Comparison of ENCODE assay signal across 30 cellular contexts in the genomic region with DNA sequence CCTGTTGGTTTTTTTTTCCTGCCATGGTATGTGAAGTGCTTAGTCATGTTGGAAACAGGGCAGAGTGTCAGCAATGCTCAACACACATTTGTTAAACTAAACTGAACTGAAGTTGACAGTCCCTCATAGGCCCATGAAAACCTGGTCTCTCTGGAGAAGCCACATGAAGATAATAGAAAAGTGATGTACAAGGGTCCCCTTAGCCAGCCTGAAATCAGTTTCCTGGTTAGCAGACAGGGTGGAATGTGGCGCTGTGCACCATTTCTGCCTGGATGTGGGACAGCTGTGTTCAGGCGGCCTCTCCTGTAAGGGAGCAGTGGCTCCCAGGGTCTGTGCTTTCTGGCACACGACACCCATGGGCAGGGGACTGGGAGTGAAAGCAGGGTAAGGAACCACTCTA. TPM values are rescaled to one million over a fixed set of nuclear protein-coding genes. Genes with fewer than 3 reads are reported as not detected.
DNase-seq lines count a peak whose midpoint lies in the region; FAIRE-seq and TF ChIP-seq lines count a peak whose summit lies in the region.
"Had no signal": no experiment of that assay in that cellular context is flagged by ENCODE, and none has a peak within 500 bp of the region (broad histone marks: within the 10 kb centered on the region; RNA-seq: fewer than 3 reads in every experiment).

No MANE protein-coding gene starts in this region.

- DNase-seq in AG04450 (ENCODE audit: low read depth, low spot score) (no peak), M059J (ENCODE audit: low read depth) (peak; percentile 22), H1 (ENCODE audit: low read depth in 1 of 2, low spot score in 2 of 2) (no peak), trophoblast cell (no peak), G401 (ENCODE audit: low spot score) (no peak), frontal cortex (ENCODE audit: low spot score in 2 of 2) (no peak), NCI-H524 (lab: John Stamatoyannopoulos, UW) (no peak)
- no peak for DNase-seq in activated CD4-positive, alpha-beta T cell treated with anti-CD3 and anti-CD28 coated beads, Interleukin-2, amount 10 ng/mL, durations not matched to agents 24 days and 14 days
- DNase-seq: activated CD4-positive, alpha-beta T cell treated with anti-CD3 and anti-CD28 coated beads for 1 hour; activated naive CD8-positive, alpha-beta T cell treated with anti-CD3 and anti-CD28 coated beads, Interleukin-2, amount 50 U/mL, for 24 hours; caudate nucleus; CD4-positive, CD25-positive, alpha-beta regulatory T cell; DMS79; effector CD4-positive, alpha-beta T cell; esophagus squamous epithelium; heart right ventricle; KG1; kidney; NCI-H1092; NCI-H2107; NCI-H526 treated with DMSO at 0.1 percent for 48 hours; psoas muscle; SIG-M5; T-helper 2 cell had no signal

- no peak for FAIRE-seq in H1 (lab: Jason Lieb, UNC)
- no peak for FAIRE-seq in frontal cortex (lab: Jason Lieb, UNC)
- FAIRE-seq: A549, kidney had no signal

- H2BK12ac ChIP-seq in H1 (ENCODE audit: low read depth, low read length), result no peak overlapping the region
- peak overlapping the region; percentile 19 for H2BK12ac ChIP-seq in trophoblast cell (ENCODE audit: low read length)

- TF ChIP-seq CTCF in AG04450 (IDR thresholded peaks at IDR 0.05; ENCODE audit: low read depth, low read length) (peak; percentile 35; the same call in 1 of the 2 replicates), H1 (IDR thresholded peaks at IDR 0.05; ENCODE audit: control extremely low read depth in 1 of 3, insufficient read depth in 1 of 3, low read depth in 1 of 3, low read length in 3 of 3) (peak in 2 of 3 experiments; percentile 45; a peak in 2 of 4 replicates)

- H3K36me3 Mint-ChIP-seq in activated CD4-positive, alpha-beta T cell treated with anti-CD3 and anti-CD28 coated beads, Interleukin-2, amount 10 ng/mL, durations not matched to agents 24 days and 14 days (ENCODE audit: low read depth), result no peaks in the 10 kb centered on the region
- H3K36me3 Mint-ChIP-seq: CD4-positive, CD25-positive, alpha-beta regulatory T cell; memory B cell; stimulated activated effector memory CD8-positive, alpha-beta T cell treated with anti-CD3 and anti-CD28 coated beads, Interleukin-12 subunit alpha, Interleukin-12 subunit beta, amount 100 ng/mL, for 72 hours had no signal

- no peaks in the 10 kb centered on the region for H3K79me2 ChIP-seq in H1 (ENCODE audit: control insufficient read depth in 1 of 2, insufficient read depth in 2 of 2, low read length in 2 of 2)
- no peaks in the 10 kb centered on the region for H3K79me2 ChIP-seq in trophoblast cell (ENCODE audit: control insufficient read depth, insufficient read depth, low read length, poor library complexity)

- H3K14ac ChIP-seq in H1 (ENCODE audit: insufficient read length) (no peak overlapping the region), trophoblast cell (ENCODE audit: low read length) (no peak overlapping the region)

- H3K4me3 ChIP-seq in AG04450 (ENCODE audit: low read depth, low read length), result no peak overlapping the region
- H3K4me3 ChIP-seq in H1 (ENCODE audit: extremely low read depth in 1 of 4, insufficient read depth in 2 of 4, low read depth in 3 of 4, low read length in 4 of 4), result no peak overlapping the region
- no peak overlapping the region for H3K4me3 ChIP-seq in trophoblast cell (ENCODE audit: low read depth, low read length)
- H3K4me3 ChIP-seq: A549, esophagus squamous epithelium, heart right ventricle, psoas muscle had no signal

- no peak overlapping the region for H2BK5ac ChIP-seq in H1 (ENCODE audit: low read depth, low read length)
- no peak overlapping the region for H2BK5ac ChIP-seq in trophoblast cell (ENCODE audit: low read depth, low read length, poor library complexity)

- peaks cover 18% of the 10 kb centered on the region for H3K27me3 Mint-ChIP-seq in activated CD4-positive, alpha-beta T cell treated with anti-CD3 and anti-CD28 coated beads, Interleukin-2, amount 10 ng/mL, durations not matched to agents 24 days and 14 days

- WGBS in H1 (ENCODE audit: extremely low coverage in 1 of 2, insufficient coverage in 1 of 2, insufficient read length in 1 of 2, insufficient replicate concordance in 2 of 2, low coverage in 1 of 2, low lambda C conversion rate in 2 of 2, missing lambda C conversion rate in 1 of 2), 2 experiments, result 79% methylated on average over 3 of the region's 3 CpGs; no CpG with 5 or more reads in 1 of the 2 experiments
- no CpG with 5 or more reads among the region's 3 CpGs for WGBS in trophoblast cell (ENCODE audit: extremely low coverage, insufficient coverage, insufficient read length)

- no peaks in the 10 kb centered on the region for H3K79me1 ChIP-seq in H1 (ENCODE audit: low read depth, low read length)
- no peaks in the 10 kb centered on the region for H3K79me1 ChIP-seq in trophoblast cell (ENCODE audit: low read length)

- no peak for TF ChIP-seq POLR2A in H1 (IDR thresholded peaks at IDR 0.05; ENCODE audit: control extremely low read depth in 1 of 2, low read depth in 2 of 2, low read length in 2 of 2)

- no peak overlapping the region for H3K27ac ChIP-seq in AG04450 (ENCODE audit: low read depth, low read length)
- H3K27ac ChIP-seq in H1 (ENCODE audit: low read depth, low read length), result no peak overlapping the region
- no peak overlapping the region for H3K27ac ChIP-seq in trophoblast cell (ENCODE audit: low read depth, low read length)
- H3K27ac ChIP-seq: heart right ventricle, HL-60, psoas muscle had no signal

- H3K4me1 Mint-ChIP-seq in activated CD4-positive, alpha-beta T cell treated with anti-CD3 and anti-CD28 coated beads, Interleukin-2, amount 10 ng/mL, durations not matched to agents 24 days and 14 days, result no peaks in the 10 kb centered on the region
- H3K4me1 Mint-ChIP-seq: CD4-positive, CD25-positive, alpha-beta regulatory T cell; memory B cell; stimulated activated effector memory CD8-positive, alpha-beta T cell treated with anti-CD3 and anti-CD28 coated beads, Interleukin-12 subunit alpha, Interleukin-12 subunit beta, amount 100 ng/mL, for 72 hours had no signal

- H3K4me2 ChIP-seq in H1 (ENCODE audit: insufficient read depth in 1 of 2, low read depth in 2 of 2, low read length in 2 of 2) (no peak overlapping the region), trophoblast cell (ENCODE audit: low read length) (no peak overlapping the region)
- H3K4me2 ChIP-seq: A549 had no signal

- H3K27ac Mint-ChIP-seq in activated CD4-positive, alpha-beta T cell treated with anti-CD3 and anti-CD28 coated beads, Interleukin-2, amount 10 ng/mL, durations not matched to agents 24 days and 14 days, result no peak overlapping the region
- H3K27ac Mint-ChIP-seq: activated naive CD8-positive, alpha-beta T cell treated with anti-CD3 and anti-CD28 coated beads, Interleukin-2, amount 50 U/mL, for 24 hours; memory B cell; stimulated activated effector memory CD8-positive, alpha-beta T cell treated with anti-CD3 and anti-CD28 coated beads, Interleukin-12 subunit alpha, Interleukin-12 subunit beta, amount 100 ng/mL, for 72 hours had no signal

- H3K23ac ChIP-seq in H1 (ENCODE audit: insufficient read length) (no peak overlapping the region), trophoblast cell (ENCODE audit: low read length) (no peak overlapping the region)

- no peak overlapping the region for H3K4ac ChIP-seq in H1 (replicated peaks; ENCODE audit: insufficient read length, low read depth, low read length)
- no peak overlapping the region for H3K4ac ChIP-seq in trophoblast cell (ENCODE audit: low read depth, low read length)

- intact Hi-C loops in activated CD4-positive, alpha-beta T cell treated with anti-CD3 and anti-CD28 coated beads, Interleukin-2, amount 10 ng/mL, durations not matched to agents 24 days and 14 days (cut with micrococcal nuclease), result no loop called here

- no peak overlapping the region for H2BK20ac ChIP-seq in H1 (ENCODE audit: low read length)

- no peak overlapping the region for H3K4me3 Mint-ChIP-seq in activated CD4-positive, alpha-beta T cell treated with anti-CD3 and anti-CD28 coated beads, Interleukin-2, amount 10 ng/mL, durations not matched to agents 24 days and 14 days
- H3K4me3 Mint-ChIP-seq: activated naive CD8-positive, alpha-beta T cell treated with anti-CD3 and anti-CD28 coated beads, Interleukin-2, amount 50 U/mL, for 24 hours; CD4-positive, CD25-positive, alpha-beta regulatory T cell; memory B cell; nephron; stimulated activated effector memory CD8-positive, alpha-beta T cell treated with anti-CD3 and anti-CD28 coated beads, Interleukin-12 subunit alpha, Interleukin-12 subunit beta, amount 100 ng/mL, for 72 hours had no signal

- H3K18ac ChIP-seq in H1 (ENCODE audit: extremely low read depth, low read length) (no peak overlapping the region), trophoblast cell (ENCODE audit: low read length) (no peak overlapping the region)

- H2AK5ac ChIP-seq in H1 (ENCODE audit: low read depth, low read length) (no peak overlapping the region), trophoblast cell (ENCODE audit: low read length) (no peak overlapping the region)

- POLR2A ChIA-PET in AG04450 (lab: Yijun Ruan, JAX), result no interaction called here
- POLR2A ChIA-PET in H1 (lab: Charles Lee; ENCODE audit: partially characterized antibody), result interaction anchor here (0.8 kb wide), 1 partner anchor 20 kb away, joined by 3 read pairs; no protein-coding TSS in a partner anchor

- no peak; a peak in 1 of 4 replicates for TF ChIP-seq RAD21 in H1 (IDR thresholded peaks at IDR 0.05 in 1 of 2, conservative IDR thresholded peaks at IDR 0.05 in 1 of 2; ENCODE audit: low read depth in 2 of 2, low read length in 2 of 2)

- no peak overlapping the region for H4K5ac ChIP-seq in H1 (ENCODE audit: insufficient read length, low read depth, low read length)

- no peak overlapping the region for H3K9ac ChIP-seq in H1 (replicated peaks in 1 of 4; ENCODE audit: extremely low read depth in 1 of 4, low read depth in 3 of 4, low read length in 3 of 4)
- no peak overlapping the region for H3K9ac ChIP-seq in trophoblast cell (ENCODE audit: low read length)

- H3K27me3 ChIP-seq in AG04450 (ENCODE audit: control insufficient read depth, insufficient read depth, low read length), result no peaks in the 10 kb centered on the region
- no peaks in the 10 kb centered on the region; a peak in 1 of 7 replicates for H3K27me3 ChIP-seq in H1 (replicated peaks in 1 of 4; ENCODE audit: control insufficient read depth in 3 of 4, extremely low read depth in 1 of 4, insufficient read depth in 3 of 4, low read length in 3 of 4)
- no peaks in the 10 kb centered on the region for H3K27me3 ChIP-seq in trophoblast cell (ENCODE audit: insufficient read depth, low read length)
- H3K27me3 ChIP-seq: esophagus squamous epithelium had no signal

- no peak overlapping the region for H2BK15ac ChIP-seq in H1 (ENCODE audit: low read length)

- no peaks in the 10 kb centered on the region for H3K9me3 Mint-ChIP-seq in activated CD4-positive, alpha-beta T cell treated with anti-CD3 and anti-CD28 coated beads, Interleukin-2, amount 10 ng/mL, durations not matched to agents 24 days and 14 days
- H3K9me3 Mint-ChIP-seq: activated naive CD8-positive, alpha-beta T cell treated with anti-CD3 and anti-CD28 coated beads, Interleukin-2, amount 50 U/mL, for 24 hours; CD4-positive, CD25-positive, alpha-beta regulatory T cell; stimulated activated effector memory CD8-positive, alpha-beta T cell treated with anti-CD3 and anti-CD28 coated beads, Interleukin-12 subunit alpha, Interleukin-12 subunit beta, amount 100 ng/mL, for 72 hours had no signal

- H4K20me1 ChIP-seq in H1 (replicated peaks in 1 of 2; ENCODE audit: control insufficient read depth in 1 of 2, insufficient read depth in 2 of 2, low read length in 2 of 2), result no peaks in the 10 kb centered on the region

- H2BK120ac ChIP-seq in H1 (replicated peaks; ENCODE audit: low read depth, low read length) (no peak overlapping the region), trophoblast cell (ENCODE audit: insufficient read depth, low read length, poor library complexity) (no peak overlapping the region)

- no peak overlapping the region for H4K12ac ChIP-seq in trophoblast cell (ENCODE audit: low read depth, low read length)

- no peak for TF ChIP-seq EP300 in H1 (IDR thresholded peaks at IDR 0.05; ENCODE audit: borderline replicate concordance in 1 of 2, low read depth in 2 of 2, low read length in 2 of 2)

- H4K91ac ChIP-seq in H1 (replicated peaks; ENCODE audit: insufficient read length, low read length) (no peak overlapping the region), trophoblast cell (ENCODE audit: low read depth, low read length) (no peak overlapping the region)

- no peaks in the 10 kb centered on the region for H3K36me3 ChIP-seq in H1 (ENCODE audit: control insufficient read depth in 2 of 4, insufficient read depth in 4 of 4, low read length in 3 of 4)
- H3K36me3 ChIP-seq in trophoblast cell (ENCODE audit: control insufficient read depth in 1 of 2, insufficient read depth in 2 of 2, low read length in 2 of 2), result no peaks in the 10 kb centered on the region
- H3K36me3 ChIP-seq: esophagus squamous epithelium, heart right ventricle had no signal

- H2AFZ ChIP-seq in H1 (ENCODE audit: low read length), result no peak overlapping the region
- H2AFZ ChIP-seq in trophoblast cell (ENCODE audit: insufficient read depth, low read length, poor library complexity), result no peak overlapping the region

- in situ Hi-C loops in G401 (cut with HindIII; ENCODE audit: low sequenced_read_pairs), result no loop called here

- no peak overlapping the region for H4K8ac ChIP-seq in H1 (ENCODE audit: extremely low read depth, insufficient read depth, low read length)
- no peak overlapping the region for H4K8ac ChIP-seq in trophoblast cell (ENCODE audit: low read depth, low read length)

- H3K9me3 ChIP-seq in AG04450 (ENCODE audit: control insufficient read depth, insufficient read depth, low read length) (no peaks in the 10 kb centered on the region), H1 (ENCODE audit: insufficient read depth in 2 of 2, low read depth in 1 of 2, low read length in 1 of 2) (no peaks in the 10 kb centered on the region), trophoblast cell (ENCODE audit: insufficient read depth, low read depth, low read length) (no peaks in the 10 kb centered on the region)
- H3K9me3 ChIP-seq: A549, esophagus squamous epithelium, heart right ventricle, psoas muscle had no signal

- peaks cover 0 to 3% (median 0%) of the 10 kb centered on the region in 4 experiments; a peak in 1 of 7 replicates for H3K4me1 ChIP-seq in H1 (replicated peaks in 1 of 4; ENCODE audit: control insufficient read depth in 3 of 4, insufficient read depth in 4 of 4, low read length in 3 of 4)
- peaks cover 4 to 8% of the 10 kb centered on the region in 2 experiments for H3K4me1 ChIP-seq in trophoblast cell (ENCODE audit: control insufficient read depth in 1 of 2, insufficient read depth in 2 of 2, low read length in 2 of 2)

- no peak overlapping the region for H3K56ac ChIP-seq in H1 (replicated peaks; ENCODE audit: insufficient read length, low read depth, low read length)

- CTCF ChIA-PET in AG04450 (lab: Charles Lee), result interaction anchor here (1.0 to 1.8 kb wide), 5 partner anchors 11 to 157 kb away, joined by 4 to 9 read pairs (median 5); a partner anchor contains a TSS
- CTCF ChIA-PET in H1 (lab: Charles Lee; ENCODE audit: partially characterized antibody), result interaction anchor here (0.6 to 4.7 kb wide), 18 partner anchors 10 to 169 kb away, joined by 3 to 28 read pairs (median 6); a partner anchor contains a TSS

- no peaks in the 10 kb centered on the region for H3K23me2 ChIP-seq in H1 (ENCODE audit: low read depth, low read length)

RNA-seq across cellular contexts. Expression of a gene that starts 9.9 kb away (rescaled TPM):
- polyA plus RNA-seq in AG04450 (2011; rRNA removed), result 6.4 and 8.9 TPM in 2 replicates
- 2.3 and 3.4 TPM in 2 replicates for polyA minus RNA-seq in AG04450 (2011; rRNA and poly(A)+ RNA removed)
- not detected in 2 replicates for total RNA-seq in M059J (2014; rRNA removed; shearing (Covaris generic))
- not detected in 2 replicates for total RNA-seq in H1 (2021; fragmentation: NEBNext Ultra II Directional; extraction: Animal tissue kit (Norgen Biotek cat#: 25700))
- polyA plus RNA-seq in H1 (2011; rRNA removed), result 0.57 and 1.0 TPM in 2 replicates
- 0.66 TPM for polyA plus RNA-seq in H1 (2011; cell fraction: cytosol; rRNA removed)
- 2.8 TPM for polyA plus RNA-seq in H1 (2011; cell fraction: nucleus; rRNA removed)
- 0.30 to 1.2 TPM (median 0.59 TPM) in 4 replicates for polyA plus RNA-seq in H1 (2012, experiment 1 of 2)
- 0.12 TPM for polyA plus RNA-seq in H1 (2012, experiment 2 of 2)
- polyA plus RNA-seq in H1 (2013, experiment 1 of 2), result 0.14 TPM
- 0.13 TPM for polyA plus RNA-seq in H1 (2013, experiment 2 of 2)
- polyA minus RNA-seq in H1 (2011; rRNA and poly(A)+ RNA removed), result 0.37 TPM in 1 of 2 replicates, not detected in the other
- polyA minus RNA-seq in H1 (2011; cell fraction: cytosol; rRNA and poly(A)+ RNA removed), result not detected
- not detected for polyA minus RNA-seq in H1 (2011; cell fraction: nucleus; rRNA and poly(A)+ RNA removed)
- not detected in 2 replicates for polyA plus RNA-seq in trophoblast cell (2013)
- total RNA-seq in G401 (2014; rRNA removed; shearing (Covaris generic)), result 1.3 TPM in 1 of 2 replicates, not detected in the other
- total RNA-seq in activated CD4-positive, alpha-beta T cell treated with anti-CD3 and anti-CD28 coated beads, Interleukin-2, amount 10 ng/mL, durations not matched to agents 24 days and 14 days, result not detected in 2 replicates
- not detected for total RNA-seq in frontal cortex
- total RNA-seq: CD4-positive, CD25-positive, alpha-beta regulatory T cell; OCI-LY7 had no signal
- polyA plus RNA-seq: CD4-positive, CD25-positive, alpha-beta regulatory T cell had no signal

RNA-seq across cellular contexts. Expression of a gene that starts 20.7 kb away (rescaled TPM):
- 0.04 and 0.09 TPM in 2 replicates for polyA plus RNA-seq in AG04450 (2011; rRNA removed)
- polyA minus RNA-seq in AG04450 (2011; rRNA and poly(A)+ RNA removed), result 0.13 TPM in 1 of 2 replicates, not detected in the other
- total RNA-seq in M059J (2014; rRNA removed; shearing (Covaris generic)), result not detected in 2 replicates
- not detected in 2 replicates for total RNA-seq in H1 (2021; fragmentation: NEBNext Ultra II Directional; extraction: Animal tissue kit (Norgen Biotek cat#: 25700))
- polyA plus RNA-seq in H1 (2011; rRNA removed), result not detected in 2 replicates
- polyA plus RNA-seq in H1 (2011; cell fraction: cytosol; rRNA removed), result not detected
- polyA plus RNA-seq in H1 (2011; cell fraction: nucleus; rRNA removed), result not detected
- polyA plus RNA-seq in H1 (2012, experiment 1 of 2), result not detected in 4 replicates
- not detected for polyA plus RNA-seq in H1 (2012, experiment 2 of 2)
- not detected for polyA plus RNA-seq in H1 (2013, experiment 1 of 2)
- polyA plus RNA-seq in H1 (2013, experiment 2 of 2), result not detected
- polyA minus RNA-seq in H1 (2011; rRNA and poly(A)+ RNA removed), result not detected in 2 replicates
- not detected for polyA minus RNA-seq in H1 (2011; cell fraction: cytosol; rRNA and poly(A)+ RNA removed)
- not detected for polyA minus RNA-seq in H1 (2011; cell fraction: nucleus; rRNA and poly(A)+ RNA removed)
- polyA plus RNA-seq in trophoblast cell (2013), result not detected in 2 replicates
- total RNA-seq in G401 (2014; rRNA removed; shearing (Covaris generic)), result 0.47 TPM in 1 of 2 replicates, not detected in the other
- total RNA-seq in activated CD4-positive, alpha-beta T cell treated with anti-CD3 and anti-CD28 coated beads, Interleukin-2, amount 10 ng/mL, durations not matched to agents 24 days and 14 days, result not detected in 2 replicates
- not detected for total RNA-seq in frontal cortex
- total RNA-seq: CD4-positive, CD25-positive, alpha-beta regulatory T cell; esophagus squamous epithelium; heart right ventricle; kidney; OCI-LY7 had no signal
- polyA plus RNA-seq: A549; CD4-positive, CD25-positive, alpha-beta regulatory T cell; heart right ventricle had no signal

RNA-seq across cellular contexts. Expression of a gene that starts 33.1 kb away (rescaled TPM):
- polyA plus RNA-seq in AG04450 (2011; rRNA removed), result not detected in 2 replicates
- polyA minus RNA-seq in AG04450 (2011; rRNA and poly(A)+ RNA removed), result not detected in 2 replicates
- not detected in 2 replicates for total RNA-seq in M059J (2014; rRNA removed; shearing (Covaris generic))
- not detected in 2 replicates for total RNA-seq in H1 (2021; fragmentation: NEBNext Ultra II Directional; extraction: Animal tissue kit (Norgen Biotek cat#: 25700))
- polyA plus RNA-seq in H1 (2011; rRNA removed), result not detected in 2 replicates
- polyA plus RNA-seq in H1 (2011; cell fraction: cytosol; rRNA removed), result 0.04 TPM
- 0.13 TPM for polyA plus RNA-seq in H1 (2011; cell fraction: nucleus; rRNA removed)
- 0.06 TPM in 1 of 4 replicates, not detected in the others for polyA plus RNA-seq in H1 (2012, experiment 1 of 2)
- polyA plus RNA-seq in H1 (2012, experiment 2 of 2), result not detected
- polyA plus RNA-seq in H1 (2013, experiment 1 of 2), result not detected
- polyA plus RNA-seq in H1 (2013, experiment 2 of 2), result not detected
- polyA minus RNA-seq in H1 (2011; rRNA and poly(A)+ RNA removed), result 0.03 and 0.05 TPM in 2 replicates
- polyA minus RNA-seq in H1 (2011; cell fraction: cytosol; rRNA and poly(A)+ RNA removed), result not detected
- polyA minus RNA-seq in H1 (2011; cell fraction: nucleus; rRNA and poly(A)+ RNA removed), result 0.50 TPM
- not detected in 2 replicates for polyA plus RNA-seq in trophoblast cell (2013)
- total RNA-seq in G401 (2014; rRNA removed; shearing (Covaris generic)), result not detected in 2 replicates
- 0.21 and 0.70 TPM in 2 replicates for total RNA-seq in activated CD4-positive, alpha-beta T cell treated with anti-CD3 and anti-CD28 coated beads, Interleukin-2, amount 10 ng/mL, durations not matched to agents 24 days and 14 days
- 1.6 TPM for total RNA-seq in frontal cortex
- polyA plus RNA-seq: A549; CD4-positive, CD25-positive, alpha-beta regulatory T cell; heart right ventricle had no signal
